In the genomic region with DNA sequence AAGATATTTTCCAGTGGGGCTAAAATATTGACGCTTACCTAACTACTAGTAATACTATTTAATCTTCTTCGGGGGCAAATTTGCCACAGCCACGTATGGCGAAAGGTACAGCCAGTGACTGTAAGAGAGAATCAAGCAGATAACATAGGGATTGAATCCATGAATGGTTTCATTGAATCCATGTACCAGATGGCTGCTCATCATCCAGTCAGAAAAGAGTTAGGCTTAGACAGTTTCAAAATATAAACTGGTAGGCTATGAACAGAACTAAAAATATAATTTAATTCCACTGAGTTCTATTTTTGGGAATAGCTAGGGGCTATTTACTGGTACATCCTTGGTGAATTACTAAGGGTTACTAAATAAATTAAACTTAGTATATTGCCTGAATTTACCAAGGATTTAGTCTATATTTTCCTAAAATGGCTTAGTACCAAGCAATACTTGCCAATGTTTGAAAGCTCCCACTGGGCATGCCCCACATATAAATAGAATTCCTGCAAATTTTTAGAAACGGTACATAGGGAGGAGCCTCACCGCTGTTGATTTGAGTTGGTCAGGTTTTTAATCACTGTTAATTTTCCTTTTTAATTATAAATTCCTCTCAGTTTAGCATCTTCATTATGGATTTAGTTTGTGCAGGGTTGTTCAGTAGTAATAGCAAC, we compare ENCODE assay signal across 20 cellular contexts.
"Had no signal": no experiment of that assay in that cellular context is flagged by ENCODE, and none has a peak within 500 bp of the region (broad histone marks: within the 10 kb centered on the region; RNA-seq: fewer than 3 reads in every experiment).

No MANE protein-coding gene starts in this region.

- H3K9me3 ChIP-seq: ovary, testis, upper lobe of left lung had no signal

- H3K36me3 ChIP-seq: ovary, tibial nerve, upper lobe of left lung had no signal

- H3K27ac ChIP-seq: dorsolateral prefrontal cortex, ovary, testis, tibial nerve, upper lobe of left lung had no signal

- H3K4me3 ChIP-seq: dorsolateral prefrontal cortex, lung, ovary, testis, tibial nerve, upper lobe of left lung had no signal

- H3K27me3 ChIP-seq: dorsolateral prefrontal cortex, ovary, testis, tibial nerve, upper lobe of left lung had no signal

- ATAC-seq: left colon; natural killer cell; sciatic nerve; stimulated activated effector memory CD8-positive, alpha-beta T cell treated with anti-CD3 and anti-CD28 coated beads, Interleukin-12 subunit alpha, Interleukin-12 subunit beta, amount 100 ng/mL, for 72 hours; stimulated activated naive CD8-positive, alpha-beta T cell treated with anti-CD3 and anti-CD28 coated beads, Interleukin-15, Interleukin-2, amounts not matched to agents 100 U/mL and 50 U/mL, for 24 hours had no signal

- DNase-seq: dorsolateral prefrontal cortex; effector CD4-positive, alpha-beta T cell; head of caudate nucleus; hippocampal formation; left colon; natural killer cell; occipital lobe; ovary; posterior cingulate gyrus; retina; stimulated activated CD4-positive, alpha-beta T cell treated with anti-CD3 and anti-CD28 coated beads, Interleukin-2, amount 100 ng/mL, for 24 hours; stimulated activated CD4-positive, alpha-beta T cell treated with anti-CD3 and anti-CD28 coated beads, Interleukin-4, amount 100 ng/mL, for 24 hours; stimulated activated naive CD8-positive, alpha-beta T cell treated with anti-CD3 and anti-CD28 coated beads, Interleukin-15, Interleukin-2, amounts not matched to agents 100 U/mL and 50 U/mL, for 24 hours; substantia nigra; testis; upper lobe of left lung had no signal
